Comparison of ENCODE assay signal across 13 cellular contexts in genomic region chr18:45793295-45793965, GRCh38. TPM values are rescaled to one million over a fixed set of nuclear protein-coding genes. Genes with fewer than 3 reads are reported as not detected.
A peak's percentile ranks its signal among the peaks of the same experiment; 100 is the strongest.
DNase-seq lines count a peak whose midpoint lies in the region; ATAC-seq and TF ChIP-seq lines count a peak whose summit lies in the region.
"Had no signal": no experiment of that assay in that cellular context is flagged by ENCODE, and none has a peak within 500 bp of the region (broad histone marks: within the 10 kb centered on the region; RNA-seq: fewer than 3 reads in every experiment).

No MANE protein-coding gene starts in this region.

- H3K27ac Mint-ChIP-seq in immature natural killer cell: no peak overlapping the region

- H3K27ac ChIP-seq in HUES48 (ENCODE audit: low read depth, low read length): peak overlapping the region; percentile 20
- H3K27ac ChIP-seq: vagina had no signal

- H3K4me1 ChIP-seq in HUES48 (ENCODE audit: control insufficient read depth, insufficient read depth, low read length) (no peaks in the 10 kb centered on the region), adipocyte (ENCODE audit: control insufficient read depth, insufficient read depth, low read length) (peaks cover 11% of the 10 kb centered on the region)
- H3K4me1 ChIP-seq: vagina had no signal

- no peak overlapping the region for H3K4me3 ChIP-seq in HUES48 (ENCODE audit: low read depth, low read length)
- H3K4me3 ChIP-seq in adipocyte (ENCODE audit: low read length): peak overlapping the region; percentile 35
- H3K4me3 ChIP-seq: vagina had no signal

- peaks cover 1 to 7% (median 4%) of the 10 kb centered on the region in 3 donors for H3K27me3 Mint-ChIP-seq in immature natural killer cell (ENCODE audit: low read depth in 3 of 3)

- H3K9ac ChIP-seq in HUES48 (ENCODE audit: low read depth, low read length) (no peak overlapping the region), adipocyte (ENCODE audit: low read length) (no peak overlapping the region)

- DNase-seq in AG09319 (ENCODE audit: extremely low read depth, low read depth): peak; percentile 80
- DNase-seq in adipocyte (ENCODE audit: low read depth): peak; percentile 93
- DNase-seq in islet precursor cell: peak; percentile 80
- DNase-seq in DMS53 (lab: John Stamatoyannopoulos, UW): no peak
- DNase-seq in immature natural killer cell: no peak
- no peak for DNase-seq in NCI-H1694 (lab: John Stamatoyannopoulos, UW)
- DNase-seq: COR-L47; NCI-H1436 treated with DMSO at 0.1 percent for 48 hours; stimulated activated CD4-positive, alpha-beta T cell treated with anti-CD3 and anti-CD28 coated beads, Interleukin-1b, Interleukin-23, amount 100 ng/mL, for 48 hours; T-helper 2 cell had no signal

- no peaks in the 10 kb centered on the region for H3K9me3 Mint-ChIP-seq in immature natural killer cell

- H3K9me3 ChIP-seq in HUES48 (ENCODE audit: control insufficient read depth, insufficient read depth, low read length): no peaks in the 10 kb centered on the region
- no peaks in the 10 kb centered on the region for H3K9me3 ChIP-seq in adipocyte (ENCODE audit: control insufficient read depth, low read length)
- H3K9me3 ChIP-seq: vagina had no signal

- no peaks in the 10 kb centered on the region for H3K4me1 Mint-ChIP-seq in immature natural killer cell

- peaks cover 0 to 4% (median 0%) of the 10 kb centered on the region in 3 donors for H3K36me3 Mint-ChIP-seq in immature natural killer cell

- H3K27me3 ChIP-seq in HUES48 (ENCODE audit: control insufficient read depth, insufficient read depth, low read length): no peaks in the 10 kb centered on the region
- no peaks in the 10 kb centered on the region for H3K27me3 ChIP-seq in adipocyte (replicated peaks; ENCODE audit: control insufficient read depth, insufficient read depth, low read length)
- H3K27me3 ChIP-seq: vagina had no signal

- H3K4me3 Mint-ChIP-seq in immature natural killer cell: no peak overlapping the region

- no peak for ATAC-seq in GM18868 (IDR thresholded peaks at IDR 0.05; ENCODE audit: unreplicated experiment)

- H3K36me3 ChIP-seq in HUES48 (ENCODE audit: control insufficient read depth, insufficient read depth, low read length): no peaks in the 10 kb centered on the region
- no peaks in the 10 kb centered on the region for H3K36me3 ChIP-seq in adipocyte (ENCODE audit: control insufficient read depth, insufficient read depth, low read length, severe bottlenecking)
- H3K36me3 ChIP-seq: vagina had no signal

- TF ChIP-seq CTCF in AG09319 (IDR thresholded peaks at IDR 0.05; ENCODE audit: low read depth, low read length): no peak

RNA-seq across cellular contexts. Expression of gene SIGLEC15, which starts 32.0 kb away (rescaled TPM):
- polyA plus RNA-seq in immature natural killer cell: under 1 TPM in 2 of 3 donors, not detected in 1; 0.09 to 0.20 TPM

Comparison
In these comparisons a context has a peak if more than half of its experiments do, and no peak if none do; other contexts are left out.
1. DNase-seq: peak in AG09319 (single experiment), adipocyte (single experiment) and islet precursor cell (single experiment); none in DMS53 (single experiment), immature natural killer cell (0 of 3) and NCI-H1694 (single experiment).